In the genomic region with DNA sequence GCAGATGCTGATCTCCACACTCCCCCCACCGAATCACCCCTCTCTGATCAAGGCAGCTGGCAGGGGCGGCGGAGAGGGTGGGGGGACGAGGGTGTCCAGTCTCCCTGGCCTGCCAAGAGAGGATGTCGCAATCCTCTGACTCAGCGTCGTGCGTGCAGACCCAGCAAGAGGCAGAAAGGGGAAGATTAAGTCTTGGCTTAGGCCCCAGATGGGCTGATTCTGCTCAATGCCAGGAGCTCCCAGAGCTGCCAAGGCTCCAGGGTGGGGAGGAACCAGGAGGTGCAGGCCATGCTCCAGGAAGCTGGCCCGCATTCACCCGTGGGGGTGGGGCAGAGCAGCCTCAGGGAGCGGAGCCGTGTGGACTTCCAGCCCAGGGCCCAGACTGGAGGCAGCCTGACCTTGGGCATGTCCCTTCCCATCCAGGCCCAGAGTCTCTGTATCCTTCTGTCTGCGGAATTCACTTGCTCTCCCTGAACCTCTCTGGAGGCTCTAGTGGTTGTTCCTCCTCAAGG, we compare ENCODE assay signal across 1 cellular context.
TF ChIP-seq lines count a peak whose summit lies in the region.

No MANE protein-coding gene starts in this region.

TF ChIP-seq in HepG2, 621 proteins besides CTCF, POLR2A, EP300 and RAD21 (continued from another document and continues in another):
- TF ChIP-seq TCF12 (IDR thresholded peaks at IDR 0.05) = no peak
- TF ChIP-seq TCF12 (CRISPR knock-in tag; IDR thresholded peaks at IDR 0.05) = no peak
- TF ChIP-seq, protein P1, sequence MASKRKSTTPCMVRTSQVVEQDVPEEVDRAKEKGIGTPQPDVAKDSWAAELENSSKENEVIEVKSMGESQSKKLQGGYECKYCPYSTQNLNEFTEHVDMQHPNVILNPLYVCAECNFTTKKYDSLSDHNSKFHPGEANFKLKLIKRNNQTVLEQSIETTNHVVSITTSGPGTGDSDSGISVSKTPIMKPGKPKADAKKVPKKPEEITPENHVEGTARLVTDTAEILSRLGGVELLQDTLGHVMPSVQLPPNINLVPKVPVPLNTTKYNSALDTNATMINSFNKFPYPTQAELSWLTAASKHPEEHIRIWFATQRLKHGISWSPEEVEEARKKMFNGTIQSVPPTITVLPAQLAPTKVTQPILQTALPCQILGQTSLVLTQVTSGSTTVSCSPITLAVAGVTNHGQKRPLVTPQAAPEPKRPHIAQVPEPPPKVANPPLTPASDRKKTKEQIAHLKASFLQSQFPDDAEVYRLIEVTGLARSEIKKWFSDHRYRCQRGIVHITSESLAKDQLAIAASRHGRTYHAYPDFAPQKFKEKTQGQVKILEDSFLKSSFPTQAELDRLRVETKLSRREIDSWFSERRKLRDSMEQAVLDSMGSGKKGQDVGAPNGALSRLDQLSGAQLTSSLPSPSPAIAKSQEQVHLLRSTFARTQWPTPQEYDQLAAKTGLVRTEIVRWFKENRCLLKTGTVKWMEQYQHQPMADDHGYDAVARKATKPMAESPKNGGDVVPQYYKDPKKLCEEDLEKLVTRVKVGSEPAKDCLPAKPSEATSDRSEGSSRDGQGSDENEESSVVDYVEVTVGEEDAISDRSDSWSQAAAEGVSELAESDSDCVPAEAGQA (IDR thresholded peaks at IDR 0.05; ENCODE audit: low read depth) = no peak
- TF ChIP-seq, protein P1 (CRISPR knock-in tag; IDR thresholded peaks at IDR 0.05; ENCODE audit: borderline replicate concordance) = no peak
- TF ChIP-seq ZNF264 (CRISPR knock-in tag; IDR thresholded peaks at IDR 0.05) = 0 out of 2 replicates have a peak, but pooled peaks have one; percentile 33
- TF ChIP-seq PRPF4 (IDR thresholded peaks at IDR 0.05; ENCODE audit: low read depth, low read length, poor library complexity, severe bottlenecking) = no peak
- peak; percentile 52; the same call in 1 of the 2 replicates for TF ChIP-seq ZNF292 (CRISPR knock-in tag; IDR thresholded peaks at IDR 0.05; ENCODE audit: borderline replicate concordance, low read depth)
- TF ChIP-seq ETV6 (CRISPR knock-in tag; conservative IDR thresholded peaks at IDR 0.05) = no peak
- TF ChIP-seq IRX3 (CRISPR knock-in tag; IDR thresholded peaks at IDR 0.05; ENCODE audit: borderline replicate concordance, low read depth) = no peak
- TF ChIP-seq, protein P2, sequence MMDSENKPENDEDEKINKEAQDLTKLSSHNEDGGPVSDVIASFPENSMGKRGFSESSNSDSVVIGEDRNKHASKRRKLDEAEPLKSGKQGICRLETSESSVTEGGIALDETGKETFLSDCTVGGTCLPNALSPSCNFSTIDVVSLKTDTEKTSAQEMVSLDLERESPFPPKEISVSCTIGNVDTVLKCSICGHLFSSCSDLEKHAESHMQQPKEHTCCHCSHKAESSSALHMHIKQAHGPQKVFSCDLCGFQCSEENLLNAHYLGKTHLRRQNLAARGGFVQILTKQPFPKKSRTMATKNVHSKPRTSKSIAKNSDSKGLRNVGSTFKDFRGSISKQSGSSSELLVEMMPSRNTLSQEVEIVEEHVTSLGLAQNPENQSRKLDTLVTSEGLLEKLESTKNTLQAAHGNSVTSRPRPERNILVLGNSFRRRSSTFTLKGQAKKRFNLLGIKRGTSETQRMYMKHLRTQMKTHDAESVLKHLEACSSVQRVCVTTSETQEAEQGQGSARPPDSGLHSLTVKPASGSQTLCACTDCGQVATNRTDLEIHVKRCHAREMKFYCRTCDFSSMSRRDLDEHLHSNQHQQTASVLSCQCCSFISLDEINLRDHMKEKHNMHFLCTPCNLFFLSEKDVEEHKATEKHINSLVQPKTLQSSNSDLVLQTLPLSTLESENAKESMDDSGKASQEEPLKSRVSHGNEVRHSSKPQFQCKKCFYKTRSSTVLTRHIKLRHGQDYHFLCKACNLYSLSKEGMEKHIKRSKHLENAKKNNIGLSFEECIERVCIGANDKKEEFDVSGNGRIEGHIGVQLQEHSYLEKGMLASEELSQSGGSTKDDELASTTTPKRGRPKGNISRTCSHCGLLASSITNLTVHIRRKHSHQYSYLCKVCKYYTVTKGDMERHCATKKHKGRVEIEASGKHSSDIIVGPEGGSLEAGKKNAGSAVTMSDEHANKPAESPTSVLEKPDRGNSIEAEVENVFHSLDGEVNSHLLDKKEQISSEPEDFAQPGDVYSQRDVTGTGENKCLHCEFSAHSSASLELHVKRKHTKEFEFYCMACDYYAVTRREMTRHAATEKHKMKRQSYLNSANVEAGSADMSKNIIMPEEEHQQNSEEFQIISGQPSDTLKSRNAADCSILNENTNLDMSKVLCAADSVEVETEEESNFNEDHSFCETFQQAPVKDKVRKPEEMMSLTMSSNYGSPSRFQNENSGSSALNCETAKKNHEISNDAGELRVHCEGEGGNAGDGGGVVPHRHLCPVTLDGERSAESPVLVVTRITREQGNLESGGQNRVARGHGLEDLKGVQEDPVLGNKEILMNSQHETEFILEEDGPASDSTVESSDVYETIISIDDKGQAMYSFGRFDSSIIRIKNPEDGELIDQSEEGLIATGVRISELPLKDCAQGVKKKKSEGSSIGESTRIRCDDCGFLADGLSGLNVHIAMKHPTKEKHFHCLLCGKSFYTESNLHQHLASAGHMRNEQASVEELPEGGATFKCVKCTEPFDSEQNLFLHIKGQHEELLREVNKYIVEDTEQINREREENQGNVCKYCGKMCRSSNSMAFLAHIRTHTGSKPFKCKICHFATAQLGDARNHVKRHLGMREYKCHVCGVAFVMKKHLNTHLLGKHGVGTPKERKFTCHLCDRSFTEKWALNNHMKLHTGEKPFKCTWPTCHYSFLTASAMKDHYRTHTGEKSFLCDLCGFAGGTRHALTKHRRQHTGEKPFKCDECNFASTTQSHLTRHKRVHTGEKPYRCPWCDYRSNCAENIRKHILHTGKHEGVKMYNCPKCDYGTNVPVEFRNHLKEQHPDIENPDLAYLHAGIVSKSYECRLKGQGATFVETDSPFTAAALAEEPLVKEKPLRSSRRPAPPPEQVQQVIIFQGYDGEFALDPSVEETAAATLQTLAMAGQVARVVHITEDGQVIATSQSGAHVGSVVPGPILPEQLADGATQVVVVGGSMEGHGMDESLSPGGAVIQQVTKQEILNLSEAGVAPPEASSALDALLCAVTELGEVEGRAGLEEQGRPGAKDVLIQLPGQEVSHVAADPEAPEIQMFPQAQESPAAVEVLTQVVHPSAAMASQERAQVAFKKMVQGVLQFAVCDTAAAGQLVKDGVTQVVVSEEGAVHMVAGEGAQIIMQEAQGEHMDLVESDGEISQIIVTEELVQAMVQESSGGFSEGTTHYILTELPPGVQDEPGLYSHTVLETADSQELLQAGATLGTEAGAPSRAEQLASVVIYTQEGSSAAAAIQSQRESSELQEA (CRISPR knock-in tag; IDR thresholded peaks at IDR 0.05; ENCODE audit: not compliant biosample characterization) = no peak
- TF ChIP-seq, protein P3, sequence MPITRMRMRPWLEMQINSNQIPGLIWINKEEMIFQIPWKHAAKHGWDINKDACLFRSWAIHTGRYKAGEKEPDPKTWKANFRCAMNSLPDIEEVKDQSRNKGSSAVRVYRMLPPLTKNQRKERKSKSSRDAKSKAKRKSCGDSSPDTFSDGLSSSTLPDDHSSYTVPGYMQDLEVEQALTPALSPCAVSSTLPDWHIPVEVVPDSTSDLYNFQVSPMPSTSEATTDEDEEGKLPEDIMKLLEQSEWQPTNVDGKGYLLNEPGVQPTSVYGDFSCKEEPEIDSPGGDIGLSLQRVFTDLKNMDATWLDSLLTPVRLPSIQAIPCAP (CRISPR knock-in tag; IDR thresholded peaks at IDR 0.05; ENCODE audit: low read depth) = no peak
- no peak for TF ChIP-seq MED8 (CRISPR knock-in tag; IDR thresholded peaks at IDR 0.05; ENCODE audit: insufficient replicate concordance)
- TF ChIP-seq KLF6 (CRISPR knock-in tag; IDR thresholded peaks at IDR 0.05) = no peak
- TF ChIP-seq ZNF629 (CRISPR knock-in tag; conservative IDR thresholded peaks at IDR 0.05) = 0 out of 2 replicates have a peak, but pooled peaks have one; percentile 38
- TF ChIP-seq ZNF552 (CRISPR knock-in tag; IDR thresholded peaks at IDR 0.05; ENCODE audit: borderline replicate concordance) = no peak
- TF ChIP-seq, protein P4, sequence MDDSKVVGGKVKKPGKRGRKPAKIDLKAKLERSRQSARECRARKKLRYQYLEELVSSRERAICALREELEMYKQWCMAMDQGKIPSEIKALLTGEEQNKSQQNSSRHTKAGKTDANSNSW (CRISPR knock-in tag; IDR thresholded peaks at IDR 0.05; ENCODE audit: borderline replicate concordance) = no peak
- no peak for TF ChIP-seq FOXM1 (CRISPR knock-in tag; IDR thresholded peaks at IDR 0.05)
- no peak for TF ChIP-seq RAD51 (IDR thresholded peaks at IDR 0.05; ENCODE audit: borderline replicate concordance)
- TF ChIP-seq ZNF441 (CRISPR knock-in tag; IDR thresholded peaks at IDR 0.05; ENCODE audit: borderline replicate concordance) = no peak
- TF ChIP-seq, protein P5, sequence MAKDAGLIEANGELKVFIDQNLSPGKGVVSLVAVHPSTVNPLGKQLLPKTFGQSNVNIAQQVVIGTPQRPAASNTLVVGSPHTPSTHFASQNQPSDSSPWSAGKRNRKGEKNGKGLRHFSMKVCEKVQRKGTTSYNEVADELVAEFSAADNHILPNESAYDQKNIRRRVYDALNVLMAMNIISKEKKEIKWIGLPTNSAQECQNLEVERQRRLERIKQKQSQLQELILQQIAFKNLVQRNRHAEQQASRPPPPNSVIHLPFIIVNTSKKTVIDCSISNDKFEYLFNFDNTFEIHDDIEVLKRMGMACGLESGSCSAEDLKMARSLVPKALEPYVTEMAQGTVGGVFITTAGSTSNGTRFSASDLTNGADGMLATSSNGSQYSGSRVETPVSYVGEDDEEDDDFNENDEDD (CRISPR knock-in tag; IDR thresholded peaks at IDR 0.05; ENCODE audit: borderline replicate concordance) = no peak
- TF ChIP-seq ZNF451 (CRISPR knock-in tag; IDR thresholded peaks at IDR 0.05) = no peak
- TF ChIP-seq MYC (CRISPR knock-in tag; IDR thresholded peaks at IDR 0.05; ENCODE audit: borderline replicate concordance) = peak; percentile 55; the same call in 1 of the 2 replicates
- no peak for TF ChIP-seq ZFP36L2 (CRISPR knock-in tag; IDR thresholded peaks at IDR 0.05)
- no peak for TF ChIP-seq ZNF7 (CRISPR knock-in tag; IDR thresholded peaks at IDR 0.05)
- no peak for TF ChIP-seq CC2D1A (CRISPR knock-in tag; IDR thresholded peaks at IDR 0.05)
- TF ChIP-seq RXRB (CRISPR knock-in tag; IDR thresholded peaks at IDR 0.05; ENCODE audit: borderline replicate concordance) = peak; percentile 59
- TF ChIP-seq, protein P6, sequence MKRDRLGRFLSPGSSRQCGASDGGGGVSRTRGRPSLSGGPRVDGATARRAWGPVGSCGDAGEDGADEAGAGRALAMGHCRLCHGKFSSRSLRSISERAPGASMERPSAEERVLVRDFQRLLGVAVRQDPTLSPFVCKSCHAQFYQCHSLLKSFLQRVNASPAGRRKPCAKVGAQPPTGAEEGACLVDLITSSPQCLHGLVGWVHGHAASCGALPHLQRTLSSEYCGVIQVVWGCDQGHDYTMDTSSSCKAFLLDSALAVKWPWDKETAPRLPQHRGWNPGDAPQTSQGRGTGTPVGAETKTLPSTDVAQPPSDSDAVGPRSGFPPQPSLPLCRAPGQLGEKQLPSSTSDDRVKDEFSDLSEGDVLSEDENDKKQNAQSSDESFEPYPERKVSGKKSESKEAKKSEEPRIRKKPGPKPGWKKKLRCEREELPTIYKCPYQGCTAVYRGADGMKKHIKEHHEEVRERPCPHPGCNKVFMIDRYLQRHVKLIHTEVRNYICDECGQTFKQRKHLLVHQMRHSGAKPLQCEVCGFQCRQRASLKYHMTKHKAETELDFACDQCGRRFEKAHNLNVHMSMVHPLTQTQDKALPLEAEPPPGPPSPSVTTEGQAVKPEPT (CRISPR knock-in tag; IDR thresholded peaks at IDR 0.05; ENCODE audit: low read depth) = no peak
- no peak for TF ChIP-seq ZNF678 (CRISPR knock-in tag; IDR thresholded peaks at IDR 0.05)
- no peak for TF ChIP-seq ZNF460 (CRISPR knock-in tag; IDR thresholded peaks at IDR 0.05; ENCODE audit: borderline replicate concordance)
- TF ChIP-seq ZNF569 (CRISPR knock-in tag; IDR thresholded peaks at IDR 0.05; ENCODE audit: borderline replicate concordance) = no peak
- TF ChIP-seq BCL6 (CRISPR knock-in tag; IDR thresholded peaks at IDR 0.05) = 0 out of 2 replicates have a peak, but pooled peaks have one; percentile 22
- no peak for TF ChIP-seq PHF5A (CRISPR knock-in tag; IDR thresholded peaks at IDR 0.05; ENCODE audit: low read depth, unreplicated experiment)
- TF ChIP-seq, protein P7, sequence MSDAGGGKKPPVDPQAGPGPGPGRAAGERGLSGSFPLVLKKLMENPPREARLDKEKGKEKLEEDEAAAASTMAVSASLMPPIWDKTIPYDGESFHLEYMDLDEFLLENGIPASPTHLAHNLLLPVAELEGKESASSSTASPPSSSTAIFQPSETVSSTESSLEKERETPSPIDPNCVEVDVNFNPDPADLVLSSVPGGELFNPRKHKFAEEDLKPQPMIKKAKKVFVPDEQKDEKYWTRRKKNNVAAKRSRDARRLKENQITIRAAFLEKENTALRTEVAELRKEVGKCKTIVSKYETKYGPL (CRISPR knock-in tag; IDR thresholded peaks at IDR 0.05) = no peak
- TF ChIP-seq NFYC (CRISPR knock-in tag; IDR thresholded peaks at IDR 0.05) = no peak
- TF ChIP-seq, protein P8, sequence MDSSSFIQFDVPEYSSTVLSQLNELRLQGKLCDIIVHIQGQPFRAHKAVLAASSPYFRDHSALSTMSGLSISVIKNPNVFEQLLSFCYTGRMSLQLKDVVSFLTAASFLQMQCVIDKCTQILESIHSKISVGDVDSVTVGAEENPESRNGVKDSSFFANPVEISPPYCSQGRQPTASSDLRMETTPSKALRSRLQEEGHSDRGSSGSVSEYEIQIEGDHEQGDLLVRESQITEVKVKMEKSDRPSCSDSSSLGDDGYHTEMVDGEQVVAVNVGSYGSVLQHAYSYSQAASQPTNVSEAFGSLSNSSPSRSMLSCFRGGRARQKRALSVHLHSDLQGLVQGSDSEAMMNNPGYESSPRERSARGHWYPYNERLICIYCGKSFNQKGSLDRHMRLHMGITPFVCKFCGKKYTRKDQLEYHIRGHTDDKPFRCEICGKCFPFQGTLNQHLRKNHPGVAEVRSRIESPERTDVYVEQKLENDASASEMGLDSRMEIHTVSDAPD (CRISPR knock-in tag; IDR thresholded peaks at IDR 0.05) = no peak
- no peak for TF ChIP-seq SIX4 (CRISPR knock-in tag; IDR thresholded peaks at IDR 0.05)
- TF ChIP-seq, protein P9, sequence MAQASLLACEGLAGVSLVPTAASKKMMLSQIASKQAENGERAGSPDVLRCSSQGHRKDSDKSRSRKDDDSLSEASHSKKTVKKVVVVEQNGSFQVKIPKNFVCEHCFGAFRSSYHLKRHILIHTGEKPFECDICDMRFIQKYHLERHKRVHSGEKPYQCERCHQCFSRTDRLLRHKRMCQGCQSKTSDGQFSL (CRISPR knock-in tag; IDR thresholded peaks at IDR 0.05) = no peak
- no peak for TF ChIP-seq ZNF367 (CRISPR knock-in tag; IDR thresholded peaks at IDR 0.05; ENCODE audit: borderline replicate concordance)
